ENCODE assay signal across 1 cellular context in the genomic region with DNA sequence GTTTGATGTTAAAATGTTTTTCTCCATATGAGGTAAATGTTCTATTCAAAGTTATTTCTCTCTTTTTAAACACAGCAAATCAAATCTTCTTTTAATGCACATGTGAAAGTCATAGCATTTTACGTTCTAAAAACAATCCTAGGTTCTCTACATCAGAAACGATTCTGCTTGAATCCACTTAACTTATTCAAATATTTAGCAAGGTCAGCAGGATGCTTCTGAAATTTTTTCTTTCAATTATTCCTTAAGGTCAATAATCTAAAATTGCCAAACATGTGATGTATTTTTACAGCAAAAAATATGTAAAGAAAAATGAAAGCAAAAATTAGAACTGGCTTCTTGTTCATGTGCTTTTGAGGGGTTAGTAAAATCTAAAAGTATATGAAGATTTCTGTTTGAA.
A peak's percentile ranks its signal among the peaks of the same experiment; 100 is the strongest.
TF ChIP-seq lines count a peak whose summit lies in the region.

No MANE protein-coding gene starts in this region.

TF ChIP-seq in IMR-90, 13 proteins besides CTCF, POLR2A, EP300 and RAD21:
- TF ChIP-seq, protein P1, sequence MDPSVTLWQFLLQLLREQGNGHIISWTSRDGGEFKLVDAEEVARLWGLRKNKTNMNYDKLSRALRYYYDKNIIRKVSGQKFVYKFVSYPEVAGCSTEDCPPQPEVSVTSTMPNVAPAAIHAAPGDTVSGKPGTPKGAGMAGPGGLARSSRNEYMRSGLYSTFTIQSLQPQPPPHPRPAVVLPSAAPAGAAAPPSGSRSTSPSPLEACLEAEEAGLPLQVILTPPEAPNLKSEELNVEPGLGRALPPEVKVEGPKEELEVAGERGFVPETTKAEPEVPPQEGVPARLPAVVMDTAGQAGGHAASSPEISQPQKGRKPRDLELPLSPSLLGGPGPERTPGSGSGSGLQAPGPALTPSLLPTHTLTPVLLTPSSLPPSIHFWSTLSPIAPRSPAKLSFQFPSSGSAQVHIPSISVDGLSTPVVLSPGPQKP (IDR thresholded peaks at IDR 0.05; ENCODE audit: borderline replicate concordance, low read depth, low read length), result no peak
- TF ChIP-seq MAFK (IDR thresholded peaks at IDR 0.05; ENCODE audit: low read depth, low read length), result peak; percentile 68
TF ChIP-seq in IMR-90: peak in this region for 1.
